Comparison of ENCODE assay signal across 8 cellular contexts in genomic region chr10:96287392-96288105, GRCh38. TPM values are rescaled to one million over a fixed set of nuclear protein-coding genes. Genes with fewer than 3 reads are reported as not detected.
DNase-seq lines count a peak whose midpoint lies in the region; ATAC-seq and TF ChIP-seq lines count a peak whose summit lies in the region.

No MANE protein-coding gene starts in this region.

- peaks cover 20% of the 10 kb centered on the region for H3K4me1 Mint-ChIP-seq in activated naive CD8-positive, alpha-beta T cell treated with anti-CD3 and anti-CD28 coated beads, Interleukin-2, amount 50 U/mL, for 24 hours

- TF ChIP-seq CTCF in GM06990 (IDR thresholded peaks at IDR 0.05; ENCODE audit: insufficient read depth, low read length, poor library complexity, severe bottlenecking) (no peak), psoas muscle (IDR thresholded peaks at IDR 0.05) (no peak)

- H3K4me3 Mint-ChIP-seq in activated naive CD8-positive, alpha-beta T cell treated with anti-CD3 and anti-CD28 coated beads, Interleukin-2, amount 50 U/mL, for 24 hours: peak overlapping the region; percentile 6

- peak overlapping the region; percentile 39 for H3K27ac Mint-ChIP-seq in activated naive CD8-positive, alpha-beta T cell treated with anti-CD3 and anti-CD28 coated beads, Interleukin-2, amount 50 U/mL, for 24 hours

- H3K27ac ChIP-seq in psoas muscle: peak overlapping the region; percentile 69

- H3K36me3 ChIP-seq in GM06990 (ENCODE audit: control insufficient read depth, insufficient read depth, low read length): no peaks in the 10 kb centered on the region
- no peaks in the 10 kb centered on the region for H3K36me3 ChIP-seq in psoas muscle (ENCODE audit: insufficient read depth in 1 of 2, low read depth in 1 of 2)

- H3K9me3 Mint-ChIP-seq in activated naive CD8-positive, alpha-beta T cell treated with anti-CD3 and anti-CD28 coated beads, Interleukin-2, amount 50 U/mL, for 24 hours: no peaks in the 10 kb centered on the region

- DNase-seq in GM06990 (ENCODE audit: extremely low read depth, insufficient read length) (peak; percentile 75), psoas muscle (no peak), activated T-cell treated with anti-CD3 and anti-CD28 coated beads for 4 hours (no peak), NCI-H187 treated with DMSO at 0.1 percent for 48 hours (lab: John Stamatoyannopoulos, UW) (no peak), amniotic stem cell (lab: John Stamatoyannopoulos, UW) (no peak)
- DNase-seq in activated naive CD8-positive, alpha-beta T cell treated with anti-CD3 and anti-CD28 coated beads, Interleukin-2, amount 50 U/mL, for 24 hours: no peak

- WGBS in psoas muscle, 3 donors: 24 to 26% (median 25%) methylated on average over 6 of the region's 6 CpGs

- H3K4me3 ChIP-seq in GM06990 (replicated peaks; ENCODE audit: low read depth, low read length): peak overlapping the region; percentile 57
- peak overlapping the region; percentile 16 for H3K4me3 ChIP-seq in psoas muscle

- intact Hi-C loops in psoas muscle (cut with DNase I): no loop called here

- H3K27me3 ChIP-seq in GM06990 (replicated peaks; ENCODE audit: control insufficient read depth, insufficient read depth, low read length) (no peaks in the 10 kb centered on the region), psoas muscle (ENCODE audit: insufficient read depth in 3 of 3, low read length in 2 of 3) (no peaks in the 10 kb centered on the region)

- ATAC-seq in GM21390 (IDR thresholded peaks at IDR 0.05; ENCODE audit: unreplicated experiment): peak; percentile 57
- peak; percentile 44 for ATAC-seq in HG03565 (IDR thresholded peaks at IDR 0.05; ENCODE audit: unreplicated experiment)
- ATAC-seq in activated naive CD8-positive, alpha-beta T cell treated with anti-CD3 and anti-CD28 coated beads, Interleukin-2, amount 50 U/mL, for 24 hours: no peak
- peak; percentile 44 to 76 (median 50) for ATAC-seq in psoas muscle

- peaks cover 10% of the 10 kb centered on the region for H3K4me1 ChIP-seq in psoas muscle

- H3K36me3 Mint-ChIP-seq in activated naive CD8-positive, alpha-beta T cell treated with anti-CD3 and anti-CD28 coated beads, Interleukin-2, amount 50 U/mL, for 24 hours (ENCODE audit: low read depth): no peaks in the 10 kb centered on the region

- H3K27me3 Mint-ChIP-seq in activated naive CD8-positive, alpha-beta T cell treated with anti-CD3 and anti-CD28 coated beads, Interleukin-2, amount 50 U/mL, for 24 hours: peaks cover 2% of the 10 kb centered on the region

- H3K9me3 ChIP-seq in psoas muscle: no peaks in the 10 kb centered on the region

RNA-seq across cellular contexts. Expression of gene BLNK, which starts 16.2 kb away (rescaled TPM):
- 1 to 10 TPM; 1.1 to 3.7 (median 1.2) TPM for total RNA-seq in psoas muscle
- under 1 TPM; 0.15 to 0.25 (median 0.22) TPM for polyA plus RNA-seq in psoas muscle

RNA-seq across cellular contexts. Expression of gene DNTT, which starts 16.7 kb away (rescaled TPM):
- total RNA-seq in psoas muscle: not detected
- under 1 TPM in 1 of 3 donors, not detected in 2; 0.01 TPM for polyA plus RNA-seq in psoas muscle
